ENCODE assay signal across 14 cellular contexts in the genomic region with DNA sequence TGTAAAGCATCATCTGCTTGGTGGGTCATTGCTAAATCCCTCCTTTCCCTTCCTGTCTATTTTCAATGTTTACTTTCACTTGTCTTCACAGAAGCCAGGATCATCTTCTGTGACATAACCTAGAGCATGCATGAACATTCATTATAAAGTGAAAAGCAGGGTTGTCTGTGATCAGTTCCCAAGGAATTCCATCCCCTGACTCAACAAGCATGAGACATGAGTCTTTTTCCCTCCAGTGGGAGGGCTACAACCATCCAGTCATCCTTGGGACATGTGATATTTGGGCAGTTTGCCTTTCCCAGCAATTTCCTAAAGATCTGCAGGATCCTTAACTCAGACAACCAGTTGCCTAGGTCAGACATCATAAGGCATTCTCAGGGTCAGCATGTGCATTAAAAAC.
DNase-seq lines count a peak whose midpoint lies in the region; TF ChIP-seq lines count a peak whose summit lies in the region.
"Had no signal": no experiment of that assay in that cellular context is flagged by ENCODE, and none has a peak within 500 bp of the region (broad histone marks: within the 10 kb centered on the region; RNA-seq: fewer than 3 reads in every experiment).

No MANE protein-coding gene starts in this region.

- H3K27me3 Mint-ChIP-seq in CD4-positive, alpha-beta memory T cell: no peaks in the 10 kb centered on the region

- intact Hi-C loops in CD4-positive, alpha-beta memory T cell (cut with micrococcal nuclease): no loop called here
- intact Hi-C loops in tibial artery (cut with DNase I; ENCODE audit: low total_unique reads): no loop called here

- CTCF ChIA-PET in CD4-positive, alpha-beta memory T cell (lab: Charles Lee; ENCODE audit: partially characterized antibody): no interaction called here

- H3K4me1 ChIP-seq in ACC112 (ENCODE audit: control insufficient read depth, insufficient read depth, low read length, unreplicated experiment) (peaks cover 19% of the 10 kb centered on the region), tibial artery (no peaks in the 10 kb centered on the region)
- H3K4me1 ChIP-seq in CD4-positive, alpha-beta memory T cell (ENCODE audit: insufficient read depth, low read length): no peaks in the 10 kb centered on the region
- H3K4me1 ChIP-seq: stomach had no signal

- H3K9me3 ChIP-seq in CD4-positive, alpha-beta memory T cell (ENCODE audit: control insufficient read depth in 1 of 2, low read length in 2 of 2): no peaks in the 10 kb centered on the region
- peaks cover 0 to 8% (median 0%) of the 10 kb centered on the region in 3 donors for H3K9me3 ChIP-seq in tibial artery

- H3K27ac Mint-ChIP-seq in CD4-positive, alpha-beta memory T cell: no peak overlapping the region

- H3K4me3 ChIP-seq in ACC112 (ENCODE audit: low read depth, low read length) (no peak overlapping the region), tibial artery (no peak overlapping the region)
- no peak overlapping the region for H3K4me3 ChIP-seq in CD4-positive, alpha-beta memory T cell (ENCODE audit: low read length in 2 of 2)
- H3K4me3 ChIP-seq: GM12878, smooth muscle cell, stomach had no signal

- no peak for TF ChIP-seq CTCF in tibial artery (IDR thresholded peaks at IDR 0.05)

- peaks cover 0 to 22% (median 7%) of the 10 kb centered on the region in 8 donors for H3K9me3 Mint-ChIP-seq in CD4-positive, alpha-beta memory T cell

- no peaks in the 10 kb centered on the region for H3K4me1 Mint-ChIP-seq in CD4-positive, alpha-beta memory T cell

- H3K4me3 Mint-ChIP-seq in CD4-positive, alpha-beta memory T cell: no peak overlapping the region

- H3K27me3 ChIP-seq in ACC112 (ENCODE audit: insufficient read depth, low read length) (no peaks in the 10 kb centered on the region), tibial artery (no peaks in the 10 kb centered on the region)
- no peaks in the 10 kb centered on the region for H3K27me3 ChIP-seq in CD4-positive, alpha-beta memory T cell (ENCODE audit: insufficient read depth, low read length)
- H3K27me3 ChIP-seq: stomach had no signal

- peak; percentile 46 for DNase-seq in HK-2 (ENCODE audit: unreplicated experiment)
- DNase-seq in astrocyte of the hippocampus (ENCODE audit: low read depth, low spot score): peak; percentile 54
- DNase-seq in hepatic stellate cell (ENCODE audit: low spot score): peak; percentile 22
- DNase-seq in CD4-positive, alpha-beta memory T cell: no peak
- DNase-seq in NCI-H524 (lab: John Stamatoyannopoulos, UW): no peak
- DNase-seq in tibial artery: no peak
- no peak for DNase-seq in NCI-H2196 (lab: John Stamatoyannopoulos, UW; ENCODE audit: unreplicated experiment)
- DNase-seq: activated T-cell treated with anti-CD3 and anti-CD28 coated beads for 4 hours, DMS53, NCI-H2171 treated with DMSO at 0.1 percent for 48 hours, stomach had no signal

- H2AFZ ChIP-seq in ACC112 (ENCODE audit: low read length, unreplicated experiment): no peak overlapping the region

- no peaks in the 10 kb centered on the region for H3K79me2 ChIP-seq in ACC112 (ENCODE audit: control insufficient read depth, insufficient read depth, low read length, unreplicated experiment)

- no peaks in the 10 kb centered on the region for H3K36me3 ChIP-seq in ACC112 (ENCODE audit: insufficient read depth, low read length)
- no peaks in the 10 kb centered on the region for H3K36me3 ChIP-seq in CD4-positive, alpha-beta memory T cell (ENCODE audit: insufficient read depth, low read length)
- no peaks in the 10 kb centered on the region for H3K36me3 ChIP-seq in tibial artery
- H3K36me3 ChIP-seq: stomach had no signal

- no peaks in the 10 kb centered on the region for H3K36me3 Mint-ChIP-seq in CD4-positive, alpha-beta memory T cell

- POLR2A ChIA-PET in CD4-positive, alpha-beta memory T cell (lab: Charles Lee; ENCODE audit: partially characterized antibody): no interaction called here

- peak overlapping the region; percentile 79 for H3K27ac ChIP-seq in ACC112 (ENCODE audit: low read depth, low read length)
- no peak overlapping the region for H3K27ac ChIP-seq in CD4-positive, alpha-beta memory T cell (ENCODE audit: low read depth, low read length)
- no peak overlapping the region for H3K27ac ChIP-seq in tibial artery
- H3K27ac ChIP-seq: stomach had no signal

Comparison
In these comparisons a context has a peak if more than half of its experiments do, and no peak if none do; other contexts are left out.
1. DNase-seq: peak in HK-2 (single experiment), astrocyte of the hippocampus (single experiment) and hepatic stellate cell (single experiment); none in CD4-positive, alpha-beta memory T cell (0 of 5), NCI-H524 (0 of 2), tibial artery (0 of 2) and NCI-H2196 (single experiment).